12 cellular contexts compared by ENCODE assay signal in the genomic region with DNA sequence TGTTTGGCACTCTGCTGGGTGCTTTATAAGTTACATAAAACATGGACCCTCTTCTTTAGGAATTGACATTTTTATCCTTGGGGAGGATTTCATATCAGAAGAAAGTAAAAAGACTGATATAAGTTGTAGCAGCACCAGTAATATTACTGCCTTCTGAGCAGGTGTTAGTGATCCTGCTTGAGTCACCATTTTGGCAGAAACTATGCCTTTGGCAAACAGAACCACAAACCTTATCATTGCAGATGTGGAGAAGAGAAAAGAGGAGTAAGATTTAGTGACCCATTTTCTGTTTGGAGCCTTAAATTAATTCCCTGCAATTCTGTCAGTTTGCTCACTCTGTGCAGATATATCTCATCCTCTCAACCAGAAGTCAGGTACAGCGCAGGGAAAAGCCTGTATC.
"Had no signal": no experiment of that assay in that cellular context is flagged by ENCODE, and none has a peak within 500 bp of the region (broad histone marks: within the 10 kb centered on the region; RNA-seq: fewer than 3 reads in every experiment).

No MANE protein-coding gene starts in this region.

- H3K27me3 Mint-ChIP-seq: activated naive CD8-positive, alpha-beta T cell treated with anti-CD3 and anti-CD28 coated beads, Interleukin-2, amount 10 ng/mL, durations not matched to agents 7 days and 5 days had no signal

- H3K27ac Mint-ChIP-seq: activated naive CD8-positive, alpha-beta T cell treated with anti-CD3 and anti-CD28 coated beads, Interleukin-2, amount 10 ng/mL, durations not matched to agents 7 days and 5 days had no signal

- DNase-seq: activated CD4-positive, alpha-beta T cell treated with anti-CD3 and anti-CD28 coated beads, Interleukin-2, amount 50 U/mL, for 48 hours; activated CD8-positive, alpha-beta memory T cell treated with anti-CD3 and anti-CD28 coated beads, Interleukin-2, amount 50 U/mL, for 48 hours; activated naive CD8-positive, alpha-beta T cell treated with anti-CD3 and anti-CD28 coated beads, Interleukin-2, amount 10 ng/mL, durations not matched to agents 7 days and 5 days; effector CD8-positive, alpha-beta T cell; hippocampal formation; kidney glomerular epithelial cell; posterior cingulate gyrus; small intestine; trophoblast cell had no signal

- ATAC-seq: activated CD4-positive, CD25-positive, alpha-beta regulatory T cell treated with anti-CD3 and anti-CD28 coated beads, Interleukin-2, amount 50 U/mL, for 24 hours had no signal

- H3K9me3 Mint-ChIP-seq: activated naive CD8-positive, alpha-beta T cell treated with anti-CD3 and anti-CD28 coated beads, Interleukin-2, amount 10 ng/mL, durations not matched to agents 7 days and 5 days had no signal

- H3K4me3 Mint-ChIP-seq: activated naive CD8-positive, alpha-beta T cell treated with anti-CD3 and anti-CD28 coated beads, Interleukin-2, amount 10 ng/mL, durations not matched to agents 7 days and 5 days had no signal

- H3K4me3 ChIP-seq: cardiac muscle cell, coronary artery had no signal
